Comparison of ENCODE assay signal across 1 cellular context in the genomic region with DNA sequence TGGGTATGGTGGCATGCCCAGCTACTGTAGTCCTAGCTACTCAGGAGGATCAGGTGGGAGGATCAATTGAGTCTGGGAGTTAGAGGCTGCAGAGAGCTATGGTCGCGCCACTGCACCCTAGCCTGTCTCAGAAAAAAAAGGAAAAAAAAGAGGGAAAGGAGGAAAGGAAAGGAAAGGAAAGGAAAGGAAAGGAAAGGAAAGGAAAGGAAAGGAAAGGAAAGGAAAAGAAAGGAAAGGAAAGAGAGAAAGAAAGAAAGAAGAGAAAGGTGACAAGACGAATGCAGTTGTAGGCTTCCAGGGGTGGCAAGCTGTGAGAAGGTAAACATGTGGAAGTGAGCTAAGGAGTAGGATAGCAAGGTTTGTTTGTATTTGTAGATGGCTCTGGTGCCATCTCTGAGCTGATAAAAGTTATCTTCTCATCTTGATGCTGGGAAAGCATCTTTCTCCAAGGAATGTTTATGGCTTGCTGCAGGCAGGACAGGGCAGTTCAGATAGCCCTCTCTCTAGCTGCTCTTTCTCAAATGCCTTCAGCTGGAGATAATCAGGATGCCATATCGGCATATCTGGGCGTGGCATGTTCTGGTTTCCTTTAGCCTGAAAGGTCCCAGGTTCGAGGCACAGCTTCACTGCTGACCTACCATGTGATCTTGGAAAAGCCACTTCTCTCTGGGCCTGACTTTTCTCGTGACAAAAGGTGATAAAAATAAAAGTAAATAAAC.
TF ChIP-seq lines count a peak whose summit lies in the region.

No MANE protein-coding gene starts in this region.

TF ChIP-seq in K562, 482 proteins besides CTCF, POLR2A, EP300 and RAD21 (continued from another document):
- TF ChIP-seq, protein P1, sequence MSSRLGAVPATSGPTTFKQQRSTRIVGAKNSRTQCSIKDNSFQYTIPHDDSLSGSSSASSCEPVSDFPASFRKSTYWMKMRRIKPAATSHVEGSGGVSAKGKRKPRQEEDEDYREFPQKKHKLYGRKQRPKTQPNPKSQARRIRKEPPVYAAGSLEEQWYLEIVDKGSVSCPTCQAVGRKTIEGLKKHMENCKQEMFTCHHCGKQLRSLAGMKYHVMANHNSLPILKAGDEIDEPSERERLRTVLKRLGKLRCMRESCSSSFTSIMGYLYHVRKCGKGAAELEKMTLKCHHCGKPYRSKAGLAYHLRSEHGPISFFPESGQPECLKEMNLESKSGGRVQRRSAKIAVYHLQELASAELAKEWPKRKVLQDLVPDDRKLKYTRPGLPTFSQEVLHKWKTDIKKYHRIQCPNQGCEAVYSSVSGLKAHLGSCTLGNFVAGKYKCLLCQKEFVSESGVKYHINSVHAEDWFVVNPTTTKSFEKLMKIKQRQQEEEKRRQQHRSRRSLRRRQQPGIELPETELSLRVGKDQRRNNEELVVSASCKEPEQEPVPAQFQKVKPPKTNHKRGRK (tag; IDR thresholded peaks at IDR 0.05) = peak; percentile 91
